ENCODE assay signal across 10 cellular contexts in the genomic region with DNA sequence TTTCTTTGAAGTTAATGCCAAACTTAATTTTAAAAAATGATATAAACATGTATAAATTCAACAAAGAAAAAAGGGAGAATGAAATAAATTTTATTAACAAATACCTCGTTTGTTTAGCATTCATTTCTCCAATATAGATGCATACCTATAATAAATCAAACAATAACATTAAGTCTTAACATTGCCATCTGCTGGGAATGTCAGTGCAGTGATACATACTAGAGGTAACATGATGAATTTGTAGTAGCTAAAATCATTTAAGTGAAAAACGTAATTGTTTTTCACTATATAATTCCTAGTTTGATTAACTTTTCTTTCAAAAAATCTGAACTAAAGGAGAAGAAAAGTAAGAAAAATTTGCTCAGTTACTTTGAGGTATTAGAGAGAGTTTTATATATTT.
A peak's percentile ranks its signal among the peaks of the same experiment; 100 is the strongest.
DNase-seq lines count a peak whose midpoint lies in the region; ATAC-seq and TF ChIP-seq lines count a peak whose summit lies in the region.
"Had no signal": no experiment of that assay in that cellular context is flagged by ENCODE, and none has a peak within 500 bp of the region (broad histone marks: within the 10 kb centered on the region; RNA-seq: fewer than 3 reads in every experiment).

No MANE protein-coding gene starts in this region.

- no peaks in the 10 kb centered on the region for H3K27me3 ChIP-seq in heart left ventricle
- H3K27me3 ChIP-seq in testis: no peaks in the 10 kb centered on the region
- H3K27me3 ChIP-seq: suprapubic skin had no signal

- DNase-seq in heart left ventricle: no peak
- DNase-seq in cardiac septum (ENCODE audit: low spot score): no peak
- DNase-seq in OCI-M1 (lab: John Stamatoyannopoulos, UW): peak; percentile 55
- no peak for DNase-seq in epithelial cell of proximal tubule (ENCODE audit: low read depth)
- peak; percentile 17 for DNase-seq in testis
- DNase-seq in DMS79 treated with DMSO at 0.1 percent for 48 hours (lab: John Stamatoyannopoulos, UW): no peak
- no peak for DNase-seq in NCI-H1105 (lab: John Stamatoyannopoulos, UW)
- DNase-seq: NCI-H774 had no signal

- peak in 1 of 4 donors; percentile 65 for ATAC-seq in heart left ventricle
- ATAC-seq in HG02642 (IDR thresholded peaks at IDR 0.05; ENCODE audit: poor library complexity, unreplicated experiment): no peak

- H3K4me1 ChIP-seq in heart left ventricle (peaks cover 0 to 27% (median 5%) of the 10 kb centered on the region in 12 donors), testis (no peaks in the 10 kb centered on the region)

- H3K4me3 ChIP-seq in heart left ventricle (no peak overlapping the region), epithelial cell of proximal tubule (ENCODE audit: low read depth, low read length) (no peak overlapping the region), testis (no peak overlapping the region)
- H3K4me3 ChIP-seq: suprapubic skin had no signal

- H3K36me3 ChIP-seq in heart left ventricle (no peaks in the 10 kb centered on the region), testis (ENCODE audit: low read depth, missing control alignments) (no peaks in the 10 kb centered on the region)
- H3K36me3 ChIP-seq: suprapubic skin had no signal

- TF ChIP-seq CTCF in heart left ventricle (IDR thresholded peaks at IDR 0.05) (peak in 10 of 12 donors; percentile 8 to 60 (median 40)), epithelial cell of proximal tubule (conservative IDR thresholded peaks at IDR 0.05; ENCODE audit: low read depth, low read length) (peak; percentile 34), testis (IDR thresholded peaks at IDR 0.05) (no peak)

- H3K27ac ChIP-seq in heart left ventricle (no peak overlapping the region), testis (no peak overlapping the region)
- H3K27ac ChIP-seq: suprapubic skin had no signal

- WGBS in heart left ventricle, 4 donors: 33 to 52% (median 37%) methylated on average over 2 of the region's 2 CpGs
- WGBS in testis, 2 donors: 57 to 59% methylated on average over 2 of the region's 2 CpGs

- intact Hi-C loops in heart left ventricle (cut with DNase I): loop anchor here (5.0 to 10.0 kb wide), 5 partner anchors 324 to 524 kb away; a partner anchor contains a TSS
- intact Hi-C loops in cardiac septum (cut with DNase I): loop anchor here (10.0 kb wide), 1 partner anchor 274 kb away; no protein-coding TSS in a partner anchor
- intact Hi-C loops in testis (cut with DNase I; ENCODE audit: low total_unique reads): no loop called here

- no peak for TF ChIP-seq POLR2A in heart left ventricle (IDR thresholded peaks at IDR 0.05)
- no peak for TF ChIP-seq POLR2A in testis (IDR thresholded peaks at IDR 0.05)

- H3K9me3 ChIP-seq in heart left ventricle: peaks cover 0 to 5% (median 0%) of the 10 kb centered on the region in 12 donors
- no peaks in the 10 kb centered on the region for H3K9me3 ChIP-seq in testis
- H3K9me3 ChIP-seq: suprapubic skin had no signal

Comparison
In these comparisons a context has a peak if more than half of its experiments do, and no peak if none do; other contexts are left out.
1. DNase-seq: peak in OCI-M1 (single experiment) and testis (single experiment); none in heart left ventricle (0 of 5), cardiac septum (single experiment), epithelial cell of proximal tubule (single experiment), DMS79 treated with DMSO at 0.1 percent for 48 hours (single experiment) and NCI-H1105 (single experiment).
2. CTCF ChIP-seq: peak in heart left ventricle (10 of 12) and epithelial cell of proximal tubule (single experiment); none in testis (0 of 3).